Comparison of ENCODE assay signal across 26 cellular contexts in genomic region chr19:30694156-30694555, GRCh38.
"Had no signal": no experiment of that assay in that cellular context is flagged by ENCODE, and none has a peak within 500 bp of the region (broad histone marks: within the 10 kb centered on the region; RNA-seq: fewer than 3 reads in every experiment).

No MANE protein-coding gene starts in this region.

- H3K36me3 Mint-ChIP-seq: activated CD8-positive, alpha-beta memory T cell treated with anti-CD3 and anti-CD28 coated beads, Interleukin-2, amount 10 ng/mL, durations not matched to agents 7 days and 5 days; activated naive CD4-positive, alpha-beta T cell treated with anti-CD3 and anti-CD28 coated beads, Interleukin-2, amount 50 U/mL, for 24 hours had no signal

- H3K9me3 Mint-ChIP-seq: activated naive CD4-positive, alpha-beta T cell treated with anti-CD3 and anti-CD28 coated beads, Interleukin-2, amount 50 U/mL, for 24 hours; activated T-cell treated with anti-CD3 and anti-CD28 coated beads, Interleukin-2, amount 50 U/mL, for 24 hours; activated T-helper 1 cell treated with anti-CD3 and anti-CD28 coated beads, Interleukin-12 subunit alpha, Interleukin-12 subunit beta, Interleukin-2, Interleukin-4 antibody, amounts not matched to agents 30 ng/mL and 10 ng/mL and 1 ng/mL, durations not matched to agents 14 hours and 24 hours and 36 hours; central memory CD8-positive, alpha-beta T cell had no signal

- FAIRE-seq: bronchial epithelial cell had no signal

- H3K9me3 ChIP-seq: MG63 had no signal

- H3K9ac ChIP-seq: KMS-11 had no signal

- H3K4me3 Mint-ChIP-seq: activated CD8-positive, alpha-beta memory T cell treated with anti-CD3 and anti-CD28 coated beads, Interleukin-2, amount 10 ng/mL, durations not matched to agents 7 days and 5 days; activated naive CD4-positive, alpha-beta T cell treated with anti-CD3 and anti-CD28 coated beads, Interleukin-2, amount 50 U/mL, for 24 hours; activated T-cell treated with anti-CD3 and anti-CD28 coated beads, Interleukin-2, amount 50 U/mL, for 24 hours; activated T-helper 1 cell treated with anti-CD3 and anti-CD28 coated beads, Interleukin-12 subunit alpha, Interleukin-12 subunit beta, Interleukin-2, Interleukin-4 antibody, amounts not matched to agents 30 ng/mL and 10 ng/mL and 1 ng/mL, durations not matched to agents 14 hours and 24 hours and 36 hours; central memory CD8-positive, alpha-beta T cell had no signal

- ATAC-seq: activated CD8-positive, alpha-beta memory T cell treated with anti-CD3 and anti-CD28 coated beads, Interleukin-2, amount 10 ng/mL, durations not matched to agents 7 days and 5 days; Panc1; Right ventricle myocardium inferior had no signal

- H3K36me3 ChIP-seq: MG63 had no signal

- H3K4me3 ChIP-seq: MG63 had no signal

- DNase-seq: activated CD4-positive, alpha-beta T cell treated with anti-CD3 and anti-CD28 coated beads for 4 hours; activated CD4-positive, alpha-beta T cell treated with anti-CD3 and anti-CD28 coated beads, Interleukin-2, amount 50 U/mL, for 48 hours; activated CD8-positive, alpha-beta memory T cell treated with anti-CD3 and anti-CD28 coated beads, Interleukin-2, amount 10 ng/mL, durations not matched to agents 7 days and 5 days; activated effector memory CD4-positive, alpha-beta T cell treated with Interleukin-2 at 50 U/mL for 16 hours; activated naive CD4-positive, alpha-beta T cell; activated T-cell treated with anti-CD3 and anti-CD28 coated beads, Interleukin-2, amount 50 U/mL, for 24 hours; aorta; MG63; NCI-H1105; NCI-H1436; NCI-H1694 treated with DMSO at 0.1 percent for 48 hours; NCI-H2029 treated with DMSO at 0.1 percent for 48 hours; NCI-H345; NCI-H510A; NCI-H526 treated with DMSO at 0.1 percent for 48 hours; NK-92 treated with Interleukin-12 subunit alpha and Interleukin-12 subunit beta, amount 100 ng/mL, for 24 hours; OCI-M1; RPMI8226 had no signal

- H3K27ac Mint-ChIP-seq: activated CD8-positive, alpha-beta memory T cell treated with anti-CD3 and anti-CD28 coated beads, Interleukin-2, amount 10 ng/mL, durations not matched to agents 7 days and 5 days; activated naive CD4-positive, alpha-beta T cell treated with anti-CD3 and anti-CD28 coated beads, Interleukin-2, amount 50 U/mL, for 24 hours; activated T-cell treated with anti-CD3 and anti-CD28 coated beads, Interleukin-2, amount 50 U/mL, for 24 hours; activated T-helper 1 cell treated with anti-CD3 and anti-CD28 coated beads, Interleukin-12 subunit alpha, Interleukin-12 subunit beta, Interleukin-2, Interleukin-4 antibody, amounts not matched to agents 30 ng/mL and 10 ng/mL and 1 ng/mL, durations not matched to agents 14 hours and 24 hours and 36 hours had no signal

- H3K27me3 ChIP-seq: MG63 had no signal

- H3K27ac ChIP-seq: KMS-11, VCaP had no signal
